In the genomic region with DNA sequence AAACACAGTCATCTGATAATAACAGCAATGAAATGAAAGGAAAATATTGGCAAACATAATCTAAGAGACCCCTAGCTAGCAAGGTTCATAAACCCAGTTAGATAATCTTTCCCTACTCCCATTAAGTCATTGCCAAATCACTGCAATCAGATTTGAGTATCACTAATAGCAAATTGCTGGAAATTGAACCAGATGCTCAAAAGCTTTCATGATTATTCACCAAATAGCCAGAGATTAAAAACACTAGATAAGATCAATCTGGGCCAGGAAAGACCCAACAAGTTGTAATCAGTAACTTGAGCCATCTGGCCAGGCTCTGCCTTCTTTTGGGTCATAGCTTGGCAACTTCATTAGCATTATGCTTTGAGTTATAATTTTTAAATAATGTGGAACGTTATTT, we compare ENCODE assay signal across 1 cellular context.
TF ChIP-seq lines count a peak whose summit lies in the region.

No MANE protein-coding gene starts in this region.

TF ChIP-seq in SK-N-SH, 30 proteins besides CTCF, POLR2A, EP300 and RAD21 (continued from another document):
- TF ChIP-seq, protein P1, sequence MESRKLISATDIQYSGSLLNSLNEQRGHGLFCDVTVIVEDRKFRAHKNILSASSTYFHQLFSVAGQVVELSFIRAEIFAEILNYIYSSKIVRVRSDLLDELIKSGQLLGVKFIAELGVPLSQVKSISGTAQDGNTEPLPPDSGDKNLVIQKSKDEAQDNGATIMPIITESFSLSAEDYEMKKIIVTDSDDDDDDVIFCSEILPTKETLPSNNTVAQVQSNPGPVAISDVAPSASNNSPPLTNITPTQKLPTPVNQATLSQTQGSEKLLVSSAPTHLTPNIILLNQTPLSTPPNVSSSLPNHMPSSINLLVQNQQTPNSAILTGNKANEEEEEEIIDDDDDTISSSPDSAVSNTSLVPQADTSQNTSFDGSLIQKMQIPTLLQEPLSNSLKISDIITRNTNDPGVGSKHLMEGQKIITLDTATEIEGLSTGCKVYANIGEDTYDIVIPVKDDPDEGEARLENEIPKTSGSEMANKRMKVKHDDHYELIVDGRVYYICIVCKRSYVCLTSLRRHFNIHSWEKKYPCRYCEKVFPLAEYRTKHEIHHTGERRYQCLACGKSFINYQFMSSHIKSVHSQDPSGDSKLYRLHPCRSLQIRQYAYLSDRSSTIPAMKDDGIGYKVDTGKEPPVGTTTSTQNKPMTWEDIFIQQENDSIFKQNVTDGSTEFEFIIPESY (IDR thresholded peaks at IDR 0.05; ENCODE audit: borderline replicate concordance, low read depth), result no peak
- TF ChIP-seq FOSL2 (IDR thresholded peaks at IDR 0.05; ENCODE audit: borderline replicate concordance, low read depth) (no peak), JUND (IDR thresholded peaks at IDR 0.05) (0 out of 2 replicates have a peak, but pooled peaks have one; percentile 24), FOXJ3 (CRISPR knock-in tag; IDR thresholded peaks at IDR 0.05) (no peak), NFIC (IDR thresholded peaks at IDR 0.05; ENCODE audit: borderline replicate concordance) (peak; percentile 27; the same call in 1 of the 2 replicates), EZH2phosphoT487 (IDR thresholded peaks at IDR 0.05; ENCODE audit: borderline replicate concordance, low read depth) (no peak), SMC3 (IDR thresholded peaks at IDR 0.05; ENCODE audit: low read depth, low read length) (no peak), ELF1 (IDR thresholded peaks at IDR 0.05) (no peak), CHD2 (IDR thresholded peaks at IDR 0.05; ENCODE audit: low read length, partially characterized antibody) (peak; percentile 31), TEAD4 (IDR thresholded peaks at IDR 0.05; ENCODE audit: borderline replicate concordance, insufficient read depth) (peak; percentile 56; the same call in 1 of the 2 replicates), NRF1 (IDR thresholded peaks at IDR 0.05; ENCODE audit: low read depth, low read length) (no peak), FOXM1 (IDR thresholded peaks at IDR 0.05; ENCODE audit: low read depth) (no peak), YY1 (IDR thresholded peaks at IDR 0.05; ENCODE audit: low read depth) (no peak)
- TF ChIP-seq, protein P2, sequence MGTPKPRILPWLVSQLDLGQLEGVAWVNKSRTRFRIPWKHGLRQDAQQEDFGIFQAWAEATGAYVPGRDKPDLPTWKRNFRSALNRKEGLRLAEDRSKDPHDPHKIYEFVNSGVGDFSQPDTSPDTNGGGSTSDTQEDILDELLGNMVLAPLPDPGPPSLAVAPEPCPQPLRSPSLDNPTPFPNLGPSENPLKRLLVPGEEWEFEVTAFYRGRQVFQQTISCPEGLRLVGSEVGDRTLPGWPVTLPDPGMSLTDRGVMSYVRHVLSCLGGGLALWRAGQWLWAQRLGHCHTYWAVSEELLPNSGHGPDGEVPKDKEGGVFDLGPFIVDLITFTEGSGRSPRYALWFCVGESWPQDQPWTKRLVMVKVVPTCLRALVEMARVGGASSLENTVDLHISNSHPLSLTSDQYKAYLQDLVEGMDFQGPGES (IDR thresholded peaks at IDR 0.05; ENCODE audit: low read depth, low read length), result no peak
- TF ChIP-seq, protein P3, sequence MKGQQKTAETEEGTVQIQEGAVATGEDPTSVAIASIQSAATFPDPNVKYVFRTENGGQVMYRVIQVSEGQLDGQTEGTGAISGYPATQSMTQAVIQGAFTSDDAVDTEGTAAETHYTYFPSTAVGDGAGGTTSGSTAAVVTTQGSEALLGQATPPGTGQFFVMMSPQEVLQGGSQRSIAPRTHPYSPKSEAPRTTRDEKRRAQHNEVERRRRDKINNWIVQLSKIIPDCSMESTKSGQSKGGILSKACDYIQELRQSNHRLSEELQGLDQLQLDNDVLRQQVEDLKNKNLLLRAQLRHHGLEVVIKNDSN (IDR thresholded peaks at IDR 0.05; ENCODE audit: borderline replicate concordance, low read depth), result no peak
- TF ChIP-seq, protein P4, sequence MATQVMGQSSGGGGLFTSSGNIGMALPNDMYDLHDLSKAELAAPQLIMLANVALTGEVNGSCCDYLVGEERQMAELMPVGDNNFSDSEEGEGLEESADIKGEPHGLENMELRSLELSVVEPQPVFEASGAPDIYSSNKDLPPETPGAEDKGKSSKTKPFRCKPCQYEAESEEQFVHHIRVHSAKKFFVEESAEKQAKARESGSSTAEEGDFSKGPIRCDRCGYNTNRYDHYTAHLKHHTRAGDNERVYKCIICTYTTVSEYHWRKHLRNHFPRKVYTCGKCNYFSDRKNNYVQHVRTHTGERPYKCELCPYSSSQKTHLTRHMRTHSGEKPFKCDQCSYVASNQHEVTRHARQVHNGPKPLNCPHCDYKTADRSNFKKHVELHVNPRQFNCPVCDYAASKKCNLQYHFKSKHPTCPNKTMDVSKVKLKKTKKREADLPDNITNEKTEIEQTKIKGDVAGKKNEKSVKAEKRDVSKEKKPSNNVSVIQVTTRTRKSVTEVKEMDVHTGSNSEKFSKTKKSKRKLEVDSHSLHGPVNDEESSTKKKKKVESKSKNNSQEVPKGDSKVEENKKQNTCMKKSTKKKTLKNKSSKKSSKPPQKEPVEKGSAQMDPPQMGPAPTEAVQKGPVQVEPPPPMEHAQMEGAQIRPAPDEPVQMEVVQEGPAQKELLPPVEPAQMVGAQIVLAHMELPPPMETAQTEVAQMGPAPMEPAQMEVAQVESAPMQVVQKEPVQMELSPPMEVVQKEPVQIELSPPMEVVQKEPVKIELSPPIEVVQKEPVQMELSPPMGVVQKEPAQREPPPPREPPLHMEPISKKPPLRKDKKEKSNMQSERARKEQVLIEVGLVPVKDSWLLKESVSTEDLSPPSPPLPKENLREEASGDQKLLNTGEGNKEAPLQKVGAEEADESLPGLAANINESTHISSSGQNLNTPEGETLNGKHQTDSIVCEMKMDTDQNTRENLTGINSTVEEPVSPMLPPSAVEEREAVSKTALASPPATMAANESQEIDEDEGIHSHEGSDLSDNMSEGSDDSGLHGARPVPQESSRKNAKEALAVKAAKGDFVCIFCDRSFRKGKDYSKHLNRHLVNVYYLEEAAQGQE (IDR thresholded peaks at IDR 0.05; ENCODE audit: low read depth, low read length), result no peak
- TF ChIP-seq, protein P5, sequence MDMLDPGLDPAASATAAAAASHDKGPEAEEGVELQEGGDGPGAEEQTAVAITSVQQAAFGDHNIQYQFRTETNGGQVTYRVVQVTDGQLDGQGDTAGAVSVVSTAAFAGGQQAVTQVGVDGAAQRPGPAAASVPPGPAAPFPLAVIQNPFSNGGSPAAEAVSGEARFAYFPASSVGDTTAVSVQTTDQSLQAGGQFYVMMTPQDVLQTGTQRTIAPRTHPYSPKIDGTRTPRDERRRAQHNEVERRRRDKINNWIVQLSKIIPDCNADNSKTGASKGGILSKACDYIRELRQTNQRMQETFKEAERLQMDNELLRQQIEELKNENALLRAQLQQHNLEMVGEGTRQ (IDR thresholded peaks at IDR 0.05; ENCODE audit: borderline replicate concordance, low read depth, low read length), result no peak
